Comparison of ENCODE assay signal across 1 cellular context in the genomic region with DNA sequence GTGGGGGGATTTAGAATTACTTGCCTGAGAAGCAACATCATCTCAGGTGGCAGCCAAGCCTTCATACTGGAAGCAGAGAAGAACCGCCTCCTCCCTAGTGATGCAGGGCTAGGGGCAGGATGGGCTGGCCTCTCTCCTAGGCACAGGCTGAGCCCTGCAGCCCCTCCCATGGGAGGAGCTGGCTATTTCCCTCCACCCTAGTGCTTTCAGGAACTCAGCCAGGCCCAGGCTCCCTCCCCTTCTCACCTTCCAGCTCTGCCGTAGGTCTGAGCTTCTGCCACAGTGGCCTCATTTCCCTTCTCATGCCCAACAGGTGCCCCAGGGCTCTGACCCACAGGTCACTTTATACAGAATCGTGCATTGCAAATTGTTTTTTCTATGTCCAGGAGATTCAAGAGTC.
TF ChIP-seq lines count a peak whose summit lies in the region.

No MANE protein-coding gene starts in this region.

TF ChIP-seq in HEK293, 187 proteins besides CTCF, POLR2A, EP300 and RAD21 (continued from another document):
- TF ChIP-seq, protein P1, sequence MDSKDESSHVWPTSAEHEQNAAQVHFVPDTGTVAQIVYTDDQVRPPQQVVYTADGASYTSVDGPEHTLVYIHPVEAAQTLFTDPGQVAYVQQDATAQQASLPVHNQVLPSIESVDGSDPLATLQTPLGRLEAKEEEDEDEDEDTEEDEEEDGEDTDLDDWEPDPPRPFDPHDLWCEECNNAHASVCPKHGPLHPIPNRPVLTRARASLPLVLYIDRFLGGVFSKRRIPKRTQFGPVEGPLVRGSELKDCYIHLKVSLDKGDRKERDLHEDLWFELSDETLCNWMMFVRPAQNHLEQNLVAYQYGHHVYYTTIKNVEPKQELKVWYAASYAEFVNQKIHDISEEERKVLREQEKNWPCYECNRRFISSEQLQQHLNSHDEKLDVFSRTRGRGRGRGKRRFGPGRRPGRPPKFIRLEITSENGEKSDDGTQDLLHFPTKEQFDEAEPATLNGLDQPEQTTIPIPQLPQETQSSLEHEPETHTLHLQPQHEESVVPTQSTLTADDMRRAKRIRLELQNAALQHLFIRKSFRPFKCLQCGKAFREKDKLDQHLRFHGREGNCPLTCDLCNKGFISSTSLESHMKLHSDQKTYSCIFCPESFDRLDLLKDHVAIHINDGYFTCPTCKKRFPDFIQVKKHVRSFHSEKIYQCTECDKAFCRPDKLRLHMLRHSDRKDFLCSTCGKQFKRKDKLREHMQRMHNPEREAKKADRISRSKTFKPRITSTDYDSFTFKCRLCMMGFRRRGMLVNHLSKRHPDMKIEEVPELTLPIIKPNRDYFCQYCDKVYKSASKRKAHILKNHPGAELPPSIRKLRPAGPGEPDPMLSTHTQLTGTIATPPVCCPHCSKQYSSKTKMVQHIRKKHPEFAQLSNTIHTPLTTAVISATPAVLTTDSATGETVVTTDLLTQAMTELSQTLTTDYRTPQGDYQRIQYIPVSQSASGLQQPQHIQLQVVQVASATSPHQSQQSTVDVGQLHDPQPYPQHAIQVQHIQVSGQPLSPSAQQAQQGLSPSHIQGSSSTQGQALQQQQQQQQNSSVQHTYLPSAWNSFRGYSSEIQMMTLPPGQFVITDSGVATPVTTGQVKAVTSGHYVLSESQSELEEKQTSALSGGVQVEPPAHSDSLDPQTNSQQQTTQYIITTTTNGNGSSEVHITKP (tag by site-specific recombination; IDR thresholded peaks at IDR 0.05), result 0 out of 2 replicates have a peak, but pooled peaks have one; percentile 41
